ENCODE assay signal across 9 cellular contexts in genomic region chr20:46814366-46815232, GRCh38.
DNase-seq lines count a peak whose midpoint lies in the region; ATAC-seq, FAIRE-seq and TF ChIP-seq lines count a peak whose summit lies in the region.
"Had no signal": no experiment of that assay in that cellular context is flagged by ENCODE, and none has a peak within 500 bp of the region (broad histone marks: within the 10 kb centered on the region; RNA-seq: fewer than 3 reads in every experiment).

No MANE protein-coding gene starts in this region.

- H3K9me3 ChIP-seq in endothelial cell of umbilical vein (replicated peaks; ENCODE audit: control insufficient read depth, insufficient read depth, low read length) = no peaks in the 10 kb centered on the region

- H3K4me1 Mint-ChIP-seq in activated CD4-positive, alpha-beta T cell treated with anti-CD3 and anti-CD28 coated beads for 36 hours = no peaks in the 10 kb centered on the region
- H3K4me1 Mint-ChIP-seq in stimulated activated effector memory CD8-positive, alpha-beta T cell treated with anti-CD3 and anti-CD28 coated beads, Interleukin-12 subunit alpha, Interleukin-12 subunit beta, amount 100 ng/mL, for 72 hours = no peaks in the 10 kb centered on the region

- BruUV-seq in endothelial cell of umbilical vein (replicated peaks; lab: Mats Ljungman, UMichigan) = no TSS peak

- TF ChIP-seq CTCF in endothelial cell of umbilical vein (IDR thresholded peaks at IDR 0.05; ENCODE audit: extremely low read depth in 1 of 2, insufficient read depth in 1 of 2, low read depth in 1 of 2, low read length in 2 of 2) (no peak), GM13976 (IDR thresholded peaks at IDR 0.05; ENCODE audit: borderline replicate concordance, control extremely low read depth, extremely low read depth, insufficient read depth, missing control alignments) (no peak)

- H4K20me1 ChIP-seq in endothelial cell of umbilical vein (replicated peaks; ENCODE audit: control insufficient read depth, extremely low read depth, insufficient read depth, low read length) = no peaks in the 10 kb centered on the region

- no peak overlapping the region for H3K4me3 Mint-ChIP-seq in activated CD4-positive, alpha-beta T cell treated with anti-CD3 and anti-CD28 coated beads for 36 hours
- no peak overlapping the region for H3K4me3 Mint-ChIP-seq in stimulated activated effector memory CD8-positive, alpha-beta T cell treated with anti-CD3 and anti-CD28 coated beads, Interleukin-12 subunit alpha, Interleukin-12 subunit beta, amount 100 ng/mL, for 72 hours
- H3K4me3 Mint-ChIP-seq: T-helper 2 cell treated with Interferon-gamma antibody and Interleukin-4, amounts not matched to agents 5 μg/mL and 100 μg/mL, for 36 hours had no signal

- intact Hi-C loops in activated CD4-positive, alpha-beta T cell treated with anti-CD3 and anti-CD28 coated beads for 36 hours (cut with DNase I, micrococcal nuclease) = no loop called here
- intact Hi-C loops in endothelial cell of umbilical vein (cut with micrococcal nuclease) = no loop called here

- peaks cover 37% of the 10 kb centered on the region for H3K27me3 Mint-ChIP-seq in activated CD4-positive, alpha-beta T cell treated with anti-CD3 and anti-CD28 coated beads for 36 hours

- H3K9me3 Mint-ChIP-seq in activated CD4-positive, alpha-beta T cell treated with anti-CD3 and anti-CD28 coated beads for 36 hours (ENCODE audit: low read depth) = no peaks in the 10 kb centered on the region
- H3K9me3 Mint-ChIP-seq in stimulated activated effector memory CD8-positive, alpha-beta T cell treated with anti-CD3 and anti-CD28 coated beads, Interleukin-12 subunit alpha, Interleukin-12 subunit beta, amount 100 ng/mL, for 72 hours = no peaks in the 10 kb centered on the region
- H3K9me3 Mint-ChIP-seq: T-helper 2 cell treated with Interferon-gamma antibody and Interleukin-4, amounts not matched to agents 5 μg/mL and 100 μg/mL, for 36 hours had no signal

- no peak for TF ChIP-seq POLR2A in endothelial cell of umbilical vein (IDR thresholded peaks at IDR 0.05; ENCODE audit: low read depth, low read length)

- no peaks in the 10 kb centered on the region for H3K36me3 Mint-ChIP-seq in activated CD4-positive, alpha-beta T cell treated with anti-CD3 and anti-CD28 coated beads for 36 hours (ENCODE audit: low read depth)
- no peaks in the 10 kb centered on the region for H3K36me3 Mint-ChIP-seq in stimulated activated effector memory CD8-positive, alpha-beta T cell treated with anti-CD3 and anti-CD28 coated beads, Interleukin-12 subunit alpha, Interleukin-12 subunit beta, amount 100 ng/mL, for 72 hours

- in situ Hi-C loops in GM13976 (cut with MboI; ENCODE audit: low sequenced_read_pairs, unreplicated experiment) = no loop called here

- no peak overlapping the region for H3K9ac ChIP-seq in endothelial cell of umbilical vein (replicated peaks; ENCODE audit: extremely low read depth, insufficient read depth, low read length)

- H3K36me3 ChIP-seq in endothelial cell of umbilical vein (ENCODE audit: control insufficient read depth in 2 of 2, extremely low read depth in 1 of 2, insufficient read depth in 2 of 2, low read length in 2 of 2) = no peaks in the 10 kb centered on the region

- H3K27me3 ChIP-seq in endothelial cell of umbilical vein (ENCODE audit: control insufficient read depth in 2 of 2, insufficient read depth in 2 of 2, low read length in 2 of 2) = peaks cover 6% of the 10 kb centered on the region in 2 experiments

- no peak overlapping the region for H3K4me2 ChIP-seq in endothelial cell of umbilical vein (ENCODE audit: insufficient read depth, low read length)

- CTCF ChIA-PET in activated CD4-positive, alpha-beta T cell treated with anti-CD3 and anti-CD28 coated beads for 36 hours (lab: Charles Lee) = interaction anchor here (0.8 kb wide), 1 partner anchor 210 kb away, joined by 3 read pairs; no protein-coding TSS in a partner anchor
- CTCF ChIA-PET in endothelial cell of umbilical vein (lab: Charles Lee) = interaction anchor here (1.1 kb wide), 1 partner anchor 61 kb away, joined by 3 read pairs; no protein-coding TSS in a partner anchor

- dilution Hi-C loops in endothelial cell of umbilical vein (cut with MboI; ENCODE audit: extremely low pct_ligation_motif_present, low sequenced_read_pairs) = no loop called here

- no peak overlapping the region for H3K4me3 ChIP-seq in endothelial cell of umbilical vein (replicated peaks in 1 of 3; ENCODE audit: insufficient read depth in 1 of 3, low read depth in 1 of 3, low read length in 3 of 3)

- no peak for FAIRE-seq in endothelial cell of umbilical vein (lab: Jason Lieb, UNC)

- peak; percentile 53 for ATAC-seq in activated CD4-positive, alpha-beta T cell treated with anti-CD3 and anti-CD28 coated beads for 36 hours
- ATAC-seq in stimulated activated effector memory CD8-positive, alpha-beta T cell treated with anti-CD3 and anti-CD28 coated beads, Interleukin-12 subunit alpha, Interleukin-12 subunit beta, amount 100 ng/mL, for 72 hours = peak; percentile 69
- ATAC-seq in GM18907 (IDR thresholded peaks at IDR 0.05; ENCODE audit: unreplicated experiment) = no peak

- peak; percentile 22 for DNase-seq in activated CD4-positive, alpha-beta T cell treated with anti-CD3 and anti-CD28 coated beads for 36 hours
- no peak for DNase-seq in activated CD4-positive, alpha-beta T cell treated with anti-CD3 and anti-CD28 coated beads, Interleukin-2, amount 50 U/mL, for 4 hours
- DNase-seq in NCI-H524 (lab: John Stamatoyannopoulos, UW) = peak; percentile 96 to 98
- no peak for DNase-seq in endothelial cell of umbilical vein (ENCODE audit: low read depth, low spot score)
- no peak for DNase-seq in stimulated activated effector memory CD8-positive, alpha-beta T cell treated with anti-CD3 and anti-CD28 coated beads, Interleukin-12 subunit alpha, Interleukin-12 subunit beta, amount 100 ng/mL, for 72 hours (ENCODE audit: low spot score in 2 of 2)
- DNase-seq in GM13976 (ENCODE audit: low spot score) = no peak
- DNase-seq in stimulated activated CD4-positive, alpha-beta T cell treated with anti-CD3 and anti-CD28 coated beads, Interleukin-4, amount 100 ng/mL, for 4 hours = no peak

- no peaks in the 10 kb centered on the region for H3K4me1 ChIP-seq in endothelial cell of umbilical vein (ENCODE audit: control insufficient read depth, extremely low read depth, insufficient read depth, low read length)

- H3K79me2 ChIP-seq in endothelial cell of umbilical vein (ENCODE audit: control insufficient read depth, insufficient read depth, low read length) = no peaks in the 10 kb centered on the region

- no peak overlapping the region for H2AFZ ChIP-seq in endothelial cell of umbilical vein (ENCODE audit: low read depth, low read length)

- no peaks in the 10 kb centered on the region for H3K9me1 ChIP-seq in endothelial cell of umbilical vein (replicated peaks; ENCODE audit: control insufficient read depth, extremely low read depth, insufficient read depth, low read length)

- no peak overlapping the region for H3K27ac Mint-ChIP-seq in activated CD4-positive, alpha-beta T cell treated with anti-CD3 and anti-CD28 coated beads for 36 hours
- H3K27ac Mint-ChIP-seq in stimulated activated effector memory CD8-positive, alpha-beta T cell treated with anti-CD3 and anti-CD28 coated beads, Interleukin-12 subunit alpha, Interleukin-12 subunit beta, amount 100 ng/mL, for 72 hours = no peak overlapping the region
- H3K27ac Mint-ChIP-seq: T-helper 2 cell treated with Interferon-gamma antibody and Interleukin-4, amounts not matched to agents 5 μg/mL and 100 μg/mL, for 36 hours had no signal

- POLR2A ChIA-PET in activated CD4-positive, alpha-beta T cell treated with anti-CD3 and anti-CD28 coated beads for 36 hours (lab: Charles Lee) = interaction anchor here (0.7 kb wide), 1 partner anchor 916 kb away, joined by 3 read pairs; no protein-coding TSS in a partner anchor
- POLR2A ChIA-PET in endothelial cell of umbilical vein (lab: Charles Lee) = no interaction called here

- no peak overlapping the region for H3K27ac ChIP-seq in endothelial cell of umbilical vein (ENCODE audit: insufficient read depth, low read depth, low read length)

TF ChIP-seq in endothelial cell of umbilical vein, 7 proteins besides CTCF, POLR2A, EP300 and RAD21:
- TF ChIP-seq FOS (IDR thresholded peaks at IDR 0.05; ENCODE audit: borderline replicate concordance, insufficient read depth, low read length) (peak; percentile 24), JUN (IDR thresholded peaks at IDR 0.05; ENCODE audit: borderline replicate concordance, insufficient read depth, insufficient read length, low read depth) (no peak)

Comparison
In these comparisons a context has a peak if more than half of its experiments do, and no peak if none do; other contexts are left out.
1. DNase-seq: peak in activated CD4-positive, alpha-beta T cell treated with anti-CD3 and anti-CD28 coated beads for 36 hours (single experiment) and NCI-H524 (2 of 2); none in activated CD4-positive, alpha-beta T cell treated with anti-CD3 and anti-CD28 coated beads, Interleukin-2, amount 50 U/mL, for 4 hours (0 of 2), endothelial cell of umbilical vein (single experiment), stimulated activated effector memory CD8-positive, alpha-beta T cell treated with anti-CD3 and anti-CD28 coated beads, Interleukin-12 subunit alpha, Interleukin-12 subunit beta, amount 100 ng/mL, for 72 hours (0 of 2), GM13976 (single experiment) and stimulated activated CD4-positive, alpha-beta T cell treated with anti-CD3 and anti-CD28 coated beads, Interleukin-4, amount 100 ng/mL, for 4 hours (0 of 2).